10 cellular contexts compared by ENCODE assay signal in genomic region chr10:3036155-3036554, GRCh38. TPM values are rescaled to one million over a fixed set of nuclear protein-coding genes. Genes with fewer than 3 reads are reported as not detected.
DNase-seq lines count a peak whose midpoint lies in the region; ATAC-seq, FAIRE-seq and TF ChIP-seq lines count a peak whose summit lies in the region.
"Had no signal": no experiment of that assay in that cellular context is flagged by ENCODE, and none has a peak within 500 bp of the region (broad histone marks: within the 10 kb centered on the region; RNA-seq: fewer than 3 reads in every experiment).

No MANE protein-coding gene starts in this region.

- no peaks in the 10 kb centered on the region for H3K9me3 ChIP-seq in left lung
- no peaks in the 10 kb centered on the region for H3K9me3 ChIP-seq in gastroesophageal sphincter
- H3K9me3 ChIP-seq: pancreas had no signal

- H3K4me1 ChIP-seq in left lung = peaks cover 0 to 4% of the 10 kb centered on the region in 2 donors
- peaks cover 0 to 6% (median 0%) of the 10 kb centered on the region in 3 donors for H3K4me1 ChIP-seq in gastroesophageal sphincter
- H3K4me1 ChIP-seq: pancreas had no signal

- H3K27ac ChIP-seq in left lung (no peak overlapping the region), gastroesophageal sphincter (no peak overlapping the region)
- H3K27ac ChIP-seq: pancreas had no signal

- H3K27me3 ChIP-seq in left lung = no peaks in the 10 kb centered on the region
- no peaks in the 10 kb centered on the region for H3K27me3 ChIP-seq in gastroesophageal sphincter

- TF ChIP-seq CTCF in left lung (IDR thresholded peaks at IDR 0.05) (no peak), gastroesophageal sphincter (IDR thresholded peaks at IDR 0.05) (no peak), D721Med (IDR thresholded peaks at IDR 0.05; ENCODE audit: insufficient read depth, missing control alignments) (no peak)

- no peak for FAIRE-seq in D721Med (lab: Jason Lieb, UNC)
- FAIRE-seq: colon, pancreas had no signal

- WGBS in gastroesophageal sphincter (ENCODE audit: low coverage in 1 of 2), 2 donors = 31 to 56% methylated on average over 5 to 6 of the region's 6 CpGs

- no peak for TF ChIP-seq POLR2A in gastroesophageal sphincter (IDR thresholded peaks at IDR 0.05)

- DNase-seq in left lung (no peak), SW 1271 (lab: John Stamatoyannopoulos, UW) (no peak), D721Med (ENCODE audit: insufficient read length, low spot score) (no peak)
- DNase-seq in central memory CD4-positive, alpha-beta T cell = no peak
- DNase-seq: pancreas had no signal

- H3K36me3 ChIP-seq in left lung (no peaks in the 10 kb centered on the region), gastroesophageal sphincter (no peaks in the 10 kb centered on the region)
- H3K36me3 ChIP-seq: pancreas had no signal

- peak; percentile 98 for ATAC-seq in GM18868 (IDR thresholded peaks at IDR 0.05; ENCODE audit: unreplicated experiment)
- ATAC-seq in GM21619 (IDR thresholded peaks at IDR 0.05; ENCODE audit: unreplicated experiment) = peak; percentile 97
- peak; percentile 100 for ATAC-seq in HG03378 (IDR thresholded peaks at IDR 0.05; ENCODE audit: unreplicated experiment)
- peak; percentile 48 for ATAC-seq in left lung
- no peak for ATAC-seq in gastroesophageal sphincter

- TF ChIP-seq EP300 in gastroesophageal sphincter (IDR thresholded peaks at IDR 0.05) = no peak

- H3K4me3 ChIP-seq in left lung (no peak overlapping the region), gastroesophageal sphincter (no peak overlapping the region)
- H3K4me3 ChIP-seq: pancreas had no signal

- intact Hi-C loops in left lung (cut with DNase I) = loop anchor here in 1 of 2 donors (10.0 kb wide), 1 partner anchor 111 kb away; no protein-coding TSS in a partner anchor

RNA-seq across cellular contexts. Expression of gene PFKP, which starts 31.2 kb away (rescaled TPM):
- 10 to 100 TPM; 44.9 to 70.0 TPM for total RNA-seq in left lung
- total RNA-seq in gastroesophageal sphincter = 100 to 1,000 TPM in 3 of 4 donors, 10 to 100 TPM in 1; 64.3 to 261 (median 107) TPM
